1 cellular context compared by ENCODE assay signal in the genomic region with DNA sequence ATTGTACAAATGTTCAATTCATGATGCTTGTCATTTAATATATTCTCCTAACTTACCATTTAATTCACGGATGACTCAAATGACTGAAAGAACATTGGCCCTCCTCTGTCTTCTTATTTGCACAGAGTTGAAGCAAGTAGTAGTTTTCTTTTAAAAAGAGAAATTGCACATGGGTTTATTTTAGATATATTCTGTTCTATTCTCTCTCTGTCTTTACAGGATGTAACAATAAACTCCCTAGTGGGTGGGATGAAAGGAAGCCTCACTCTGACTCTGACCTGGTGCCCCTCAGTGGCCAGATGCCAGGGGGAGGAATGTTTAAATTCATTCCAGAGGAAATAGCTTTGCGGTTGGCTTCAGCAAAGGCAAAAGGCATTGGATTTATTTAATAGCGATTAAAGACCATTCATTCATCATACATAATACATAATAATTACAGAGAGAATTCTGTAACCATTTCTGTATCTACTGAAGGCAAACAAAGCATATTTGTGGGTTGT.
TF ChIP-seq lines count a peak whose summit lies in the region.

No MANE protein-coding gene starts in this region.

TF ChIP-seq in H1, 55 proteins besides CTCF, POLR2A, EP300 and RAD21:
- TF ChIP-seq CHD1 (IDR thresholded peaks at IDR 0.05; ENCODE audit: low read depth, low read length): no peak
- no peak for TF ChIP-seq CTBP2 (IDR thresholded peaks at IDR 0.05; ENCODE audit: borderline replicate concordance, insufficient read depth, insufficient read length, low read length)
- TF ChIP-seq BCL11A (IDR thresholded peaks at IDR 0.05; ENCODE audit: low read depth in 2 of 2, low read length in 2 of 2): no peak
- TF ChIP-seq TEAD4 (IDR thresholded peaks at IDR 0.05; ENCODE audit: low read depth, low read length): peak; percentile 39; the same call in 1 of the 2 replicates
TF ChIP-seq in H1: peak in this region for 1.
